ENCODE assay signal across 13 cellular contexts in the genomic region with DNA sequence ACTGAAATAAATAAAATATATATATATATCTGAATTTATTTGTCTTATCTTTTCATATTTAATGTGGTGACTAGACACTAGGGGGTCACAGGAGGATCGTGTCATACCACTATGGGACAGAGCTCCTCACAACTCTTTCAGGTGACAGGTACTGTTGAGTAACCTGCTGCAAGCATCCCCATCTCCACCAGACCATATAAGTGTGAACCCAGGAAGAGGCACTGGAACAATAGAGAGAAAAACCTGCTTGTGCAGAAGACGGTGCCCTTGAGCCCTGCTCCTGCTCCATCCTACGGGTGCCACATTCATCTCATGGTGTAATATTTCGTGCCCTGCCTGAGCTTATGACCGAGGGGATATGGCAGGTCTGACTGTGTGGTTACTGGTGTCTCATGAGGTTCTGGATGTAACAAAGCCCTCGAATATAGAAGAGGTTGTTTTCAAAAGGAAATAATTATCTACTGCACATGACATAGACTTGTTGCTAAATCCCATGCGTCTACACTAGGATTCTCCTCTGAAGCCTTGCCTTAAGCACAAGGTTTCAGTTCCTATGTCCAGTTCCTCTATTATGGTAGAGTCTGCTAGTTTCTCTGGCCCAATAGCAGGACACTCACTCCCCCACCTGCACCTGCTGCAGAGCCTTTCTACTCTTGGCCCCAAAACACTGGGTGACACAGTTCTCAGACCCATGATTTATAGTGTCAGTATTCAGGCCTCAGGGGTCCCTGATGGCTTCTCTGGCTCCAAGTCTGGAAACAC.
DNase-seq lines count a peak whose midpoint lies in the region; ATAC-seq and TF ChIP-seq lines count a peak whose summit lies in the region.
"Had no signal": no experiment of that assay in that cellular context is flagged by ENCODE, and none has a peak within 500 bp of the region (broad histone marks: within the 10 kb centered on the region; RNA-seq: fewer than 3 reads in every experiment).

No MANE protein-coding gene starts in this region.

- H4K20me1 ChIP-seq in OCI-LY1 (ENCODE audit: insufficient read depth, low read length): no peaks in the 10 kb centered on the region

- H3K27me3 ChIP-seq in OCI-LY1 (ENCODE audit: insufficient read depth, low read length): no peaks in the 10 kb centered on the region
- no peaks in the 10 kb centered on the region for H3K27me3 ChIP-seq in naive thymus-derived CD4-positive, alpha-beta T cell (ENCODE audit: control insufficient read depth in 2 of 2, insufficient read depth in 2 of 2, low read length in 2 of 2)

- CTCF ChIA-PET in naive thymus-derived CD4-positive, alpha-beta T cell (lab: Charles Lee): interaction anchor here (1.4 to 1.6 kb wide), 2 partner anchors 169 kb away, joined by 4 to 5 read pairs; no protein-coding TSS in a partner anchor

- H3K9ac ChIP-seq in OCI-LY1 (ENCODE audit: low read length): no peak overlapping the region

- no peaks in the 10 kb centered on the region for H3K9me3 ChIP-seq in OCI-LY1 (ENCODE audit: low read length)
- H3K9me3 ChIP-seq in naive thymus-derived CD4-positive, alpha-beta T cell (ENCODE audit: control insufficient read depth in 2 of 3, low read length in 3 of 3): no peaks in the 10 kb centered on the region

- H3K9me3 Mint-ChIP-seq in naive thymus-derived CD4-positive, alpha-beta T cell: no peaks in the 10 kb centered on the region
- H3K9me3 Mint-ChIP-seq in activated naive CD4-positive, alpha-beta T cell treated with anti-CD3 and anti-CD28 coated beads, Interleukin-2, amount 50 U/mL, for 72 hours: no peaks in the 10 kb centered on the region
- H3K9me3 Mint-ChIP-seq: activated CD4-positive, alpha-beta memory T cell treated with anti-CD3 and anti-CD28 coated beads, Interleukin-2, amount 10 ng/mL, durations not matched to agents 7 days and 5 days; activated naive CD8-positive, alpha-beta T cell treated with anti-CD3 and anti-CD28 coated beads, Interleukin-2, amount 10 ng/mL, durations not matched to agents 7 days and 5 days had no signal

- H3K27me3 Mint-ChIP-seq in naive thymus-derived CD4-positive, alpha-beta T cell: peaks cover 0 to 2% (median 0%) of the 10 kb centered on the region in 5 donors

- no peaks in the 10 kb centered on the region for H3K79me2 ChIP-seq in OCI-LY1 (ENCODE audit: insufficient read depth, low read length)

- DNase-seq in naive thymus-derived CD4-positive, alpha-beta T cell: no peak
- DNase-seq in activated naive CD4-positive, alpha-beta T cell treated with anti-CD3 and anti-CD28 coated beads, Interleukin-2, amount 50 U/mL, for 72 hours (ENCODE audit: low spot score in 2 of 2): no peak
- no peak for DNase-seq in anterior cingulate cortex (lab: John Stamatoyannopoulos, UW)
- DNase-seq: activated CD4-positive, alpha-beta memory T cell treated with anti-CD3 and anti-CD28 coated beads, Interleukin-2, amount 10 ng/mL, durations not matched to agents 7 days and 5 days; activated naive CD8-positive, alpha-beta T cell treated with anti-CD3 and anti-CD28 coated beads, Interleukin-2, amount 10 ng/mL, durations not matched to agents 7 days and 5 days; COR-L47; dermis blood vessel endothelial cell; NCI-H524 treated with DMSO at 0.1 percent for 48 hours had no signal

- peak; percentile 72 for ATAC-seq in GM18517 (IDR thresholded peaks at IDR 0.05; ENCODE audit: unreplicated experiment)
- ATAC-seq in HG02588 (IDR thresholded peaks at IDR 0.05; ENCODE audit: unreplicated experiment): peak; percentile 71
- peak; percentile 82 for ATAC-seq in naive thymus-derived CD4-positive, alpha-beta T cell
- ATAC-seq in GM18873 (IDR thresholded peaks at IDR 0.05; ENCODE audit: low FRiP score, unreplicated experiment): no peak
- ATAC-seq in GM18858 (IDR thresholded peaks at IDR 0.05; ENCODE audit: unreplicated experiment): no peak
- no peak for ATAC-seq in activated naive CD4-positive, alpha-beta T cell treated with anti-CD3 and anti-CD28 coated beads, Interleukin-2, amount 50 U/mL, for 72 hours

- no peaks in the 10 kb centered on the region for H3F3A ChIP-seq in OCI-LY1 (ENCODE audit: insufficient read depth, low read length)

- no peak overlapping the region for H3K27ac Mint-ChIP-seq in naive thymus-derived CD4-positive, alpha-beta T cell
- no peak overlapping the region for H3K27ac Mint-ChIP-seq in activated naive CD4-positive, alpha-beta T cell treated with anti-CD3 and anti-CD28 coated beads, Interleukin-2, amount 50 U/mL, for 72 hours
- H3K27ac Mint-ChIP-seq: activated CD4-positive, alpha-beta memory T cell treated with anti-CD3 and anti-CD28 coated beads, Interleukin-2, amount 10 ng/mL, durations not matched to agents 7 days and 5 days; activated naive CD8-positive, alpha-beta T cell treated with anti-CD3 and anti-CD28 coated beads, Interleukin-2, amount 10 ng/mL, durations not matched to agents 7 days and 5 days had no signal

- peaks cover 53% of the 10 kb centered on the region for H3K4me1 ChIP-seq in OCI-LY1 (ENCODE audit: insufficient read depth, low read length, severe bottlenecking)
- peaks cover 0 to 2% of the 10 kb centered on the region in 2 donors for H3K4me1 ChIP-seq in naive thymus-derived CD4-positive, alpha-beta T cell (ENCODE audit: control insufficient read depth in 2 of 2, insufficient read depth in 2 of 2, low read length in 2 of 2)

- POLR2A ChIA-PET in naive thymus-derived CD4-positive, alpha-beta T cell (lab: Charles Lee): no interaction called here

- H3K4me3 Mint-ChIP-seq in naive thymus-derived CD4-positive, alpha-beta T cell: no peak overlapping the region
- H3K4me3 Mint-ChIP-seq: activated CD4-positive, alpha-beta memory T cell treated with anti-CD3 and anti-CD28 coated beads, Interleukin-2, amount 10 ng/mL, durations not matched to agents 7 days and 5 days; activated naive CD8-positive, alpha-beta T cell treated with anti-CD3 and anti-CD28 coated beads, Interleukin-2, amount 10 ng/mL, durations not matched to agents 7 days and 5 days had no signal

- no peaks in the 10 kb centered on the region for H3K36me3 Mint-ChIP-seq in naive thymus-derived CD4-positive, alpha-beta T cell
- H3K36me3 Mint-ChIP-seq in activated naive CD4-positive, alpha-beta T cell treated with anti-CD3 and anti-CD28 coated beads, Interleukin-2, amount 50 U/mL, for 72 hours: no peaks in the 10 kb centered on the region
- H3K36me3 Mint-ChIP-seq: activated naive CD8-positive, alpha-beta T cell treated with anti-CD3 and anti-CD28 coated beads, Interleukin-2, amount 10 ng/mL, durations not matched to agents 7 days and 5 days had no signal

- H3K36me3 ChIP-seq in OCI-LY1 (ENCODE audit: insufficient read depth, low read length): no peaks in the 10 kb centered on the region
- H3K36me3 ChIP-seq in naive thymus-derived CD4-positive, alpha-beta T cell (ENCODE audit: control insufficient read depth in 2 of 3, insufficient read depth in 3 of 3, low read length in 3 of 3): no peaks in the 10 kb centered on the region

- H3K4me2 ChIP-seq in OCI-LY1 (ENCODE audit: low read length): peak overlapping the region; percentile 36; the same call in 1 of the 2 replicates

- H3K9me2 ChIP-seq in OCI-LY1 (ENCODE audit: low read depth, low read length): no peaks in the 10 kb centered on the region

- no peak overlapping the region for H3K4me3 ChIP-seq in OCI-LY1 (ENCODE audit: low read depth, low read length, poor library complexity, severe bottlenecking)
- no peak overlapping the region for H3K4me3 ChIP-seq in naive thymus-derived CD4-positive, alpha-beta T cell (ENCODE audit: low read length)

- H2AFZ ChIP-seq in OCI-LY1 (ENCODE audit: low read length): no peak overlapping the region

- H3K27ac ChIP-seq in OCI-LY1 (ENCODE audit: low read depth, low read length, poor library complexity, severe bottlenecking): peak overlapping the region; percentile 76
- no peak overlapping the region for H3K27ac ChIP-seq in naive thymus-derived CD4-positive, alpha-beta T cell (ENCODE audit: low read depth, low read length)

- intact Hi-C loops in naive thymus-derived CD4-positive, alpha-beta T cell (cut with micrococcal nuclease): loop anchor here (5.0 to 10.0 kb wide), 2 partner anchors 168 to 250 kb away; no protein-coding TSS in a partner anchor

- H3K4me1 Mint-ChIP-seq in naive thymus-derived CD4-positive, alpha-beta T cell: peaks cover 0 to 5% (median 0%) of the 10 kb centered on the region in 7 donors

- no peak for TF ChIP-seq CTCF in OCI-LY1 (IDR thresholded peaks at IDR 0.05; ENCODE audit: low read length)

Comparison
In these comparisons a context has a peak if more than half of its experiments do, and no peak if none do; other contexts are left out.
1. ATAC-seq: peak in GM18517 (single experiment), HG02588 (single experiment) and naive thymus-derived CD4-positive, alpha-beta T cell (single experiment); none in GM18873 (single experiment), GM18858 (single experiment) and activated naive CD4-positive, alpha-beta T cell treated with anti-CD3 and anti-CD28 coated beads, Interleukin-2, amount 50 U/mL, for 72 hours (0 of 2).